ENCODE assay signal across 1 cellular context in genomic region chr12:118059645-118060275, GRCh38.
TF ChIP-seq lines count a peak whose summit lies in the region.

No MANE protein-coding gene starts in this region.

TF ChIP-seq in WTC11, 78 proteins besides CTCF, POLR2A, EP300 and RAD21 (continued from another document):
- TF ChIP-seq, protein P1, sequence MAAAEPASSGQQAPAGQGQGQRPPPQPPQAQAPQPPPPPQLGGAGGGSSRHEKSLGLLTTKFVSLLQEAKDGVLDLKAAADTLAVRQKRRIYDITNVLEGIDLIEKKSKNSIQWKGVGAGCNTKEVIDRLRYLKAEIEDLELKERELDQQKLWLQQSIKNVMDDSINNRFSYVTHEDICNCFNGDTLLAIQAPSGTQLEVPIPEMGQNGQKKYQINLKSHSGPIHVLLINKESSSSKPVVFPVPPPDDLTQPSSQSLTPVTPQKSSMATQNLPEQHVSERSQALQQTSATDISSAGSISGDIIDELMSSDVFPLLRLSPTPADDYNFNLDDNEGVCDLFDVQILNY (CRISPR knock-in tag; IDR thresholded peaks at IDR 0.05): no peak
- TF ChIP-seq E2F1 (CRISPR knock-in tag; IDR thresholded peaks at IDR 0.05): no peak
- TF ChIP-seq, protein P2, sequence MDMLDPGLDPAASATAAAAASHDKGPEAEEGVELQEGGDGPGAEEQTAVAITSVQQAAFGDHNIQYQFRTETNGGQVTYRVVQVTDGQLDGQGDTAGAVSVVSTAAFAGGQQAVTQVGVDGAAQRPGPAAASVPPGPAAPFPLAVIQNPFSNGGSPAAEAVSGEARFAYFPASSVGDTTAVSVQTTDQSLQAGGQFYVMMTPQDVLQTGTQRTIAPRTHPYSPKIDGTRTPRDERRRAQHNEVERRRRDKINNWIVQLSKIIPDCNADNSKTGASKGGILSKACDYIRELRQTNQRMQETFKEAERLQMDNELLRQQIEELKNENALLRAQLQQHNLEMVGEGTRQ (CRISPR knock-in tag; IDR thresholded peaks at IDR 0.05): no peak
- no peak for TF ChIP-seq ZNF281 (CRISPR knock-in tag; IDR thresholded peaks at IDR 0.05)
- no peak for TF ChIP-seq ZNF317 (CRISPR knock-in tag; IDR thresholded peaks at IDR 0.05; ENCODE audit: borderline replicate concordance, low read depth)
- TF ChIP-seq ATF3 (CRISPR knock-in tag; conservative IDR thresholded peaks at IDR 0.05): no peak
- TF ChIP-seq, protein P3, sequence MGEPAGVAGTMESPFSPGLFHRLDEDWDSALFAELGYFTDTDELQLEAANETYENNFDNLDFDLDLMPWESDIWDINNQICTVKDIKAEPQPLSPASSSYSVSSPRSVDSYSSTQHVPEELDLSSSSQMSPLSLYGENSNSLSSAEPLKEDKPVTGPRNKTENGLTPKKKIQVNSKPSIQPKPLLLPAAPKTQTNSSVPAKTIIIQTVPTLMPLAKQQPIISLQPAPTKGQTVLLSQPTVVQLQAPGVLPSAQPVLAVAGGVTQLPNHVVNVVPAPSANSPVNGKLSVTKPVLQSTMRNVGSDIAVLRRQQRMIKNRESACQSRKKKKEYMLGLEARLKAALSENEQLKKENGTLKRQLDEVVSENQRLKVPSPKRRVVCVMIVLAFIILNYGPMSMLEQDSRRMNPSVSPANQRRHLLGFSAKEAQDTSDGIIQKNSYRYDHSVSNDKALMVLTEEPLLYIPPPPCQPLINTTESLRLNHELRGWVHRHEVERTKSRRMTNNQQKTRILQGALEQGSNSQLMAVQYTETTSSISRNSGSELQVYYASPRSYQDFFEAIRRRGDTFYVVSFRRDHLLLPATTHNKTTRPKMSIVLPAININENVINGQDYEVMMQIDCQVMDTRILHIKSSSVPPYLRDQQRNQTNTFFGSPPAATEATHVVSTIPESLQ (CRISPR knock-in tag; IDR thresholded peaks at IDR 0.05): no peak
- no peak for TF ChIP-seq HMGA2 (CRISPR knock-in tag; IDR thresholded peaks at IDR 0.05)
- TF ChIP-seq MLX (CRISPR knock-in tag; IDR thresholded peaks at IDR 0.05): no peak
